In the genomic region with DNA sequence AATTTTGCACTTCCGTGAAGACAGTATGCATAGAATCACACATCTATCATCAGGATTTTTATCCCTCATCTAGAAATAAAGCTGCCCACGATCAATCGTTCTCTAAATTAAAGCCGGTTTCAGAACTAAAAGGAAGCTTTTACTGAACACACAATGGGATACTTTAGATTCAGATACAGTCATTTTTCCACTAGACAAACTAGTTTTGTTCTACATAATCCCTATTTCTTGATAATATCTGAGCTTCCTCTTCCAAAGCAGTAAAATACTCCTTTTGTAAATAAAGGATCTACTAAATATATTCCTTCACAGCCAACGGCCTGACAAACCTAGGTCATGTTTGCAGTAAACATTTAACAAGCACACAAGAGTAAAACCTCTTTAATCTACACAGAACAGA, we compare ENCODE assay signal across 9 cellular contexts. TPM values are rescaled to one million over a fixed set of nuclear protein-coding genes. Genes with fewer than 3 reads are reported as not detected.
A peak's percentile ranks its signal among the peaks of the same experiment; 100 is the strongest.
DNase-seq lines count a peak whose midpoint lies in the region; ATAC-seq and FAIRE-seq lines count a peak whose summit lies in the region.
"Had no signal": no experiment of that assay in that cellular context is flagged by ENCODE, and none has a peak within 500 bp of the region (broad histone marks: within the 10 kb centered on the region; RNA-seq: fewer than 3 reads in every experiment).

No MANE protein-coding gene starts in this region.

- peak overlapping the region; percentile 81 for H3K4me3 Mint-ChIP-seq in activated CD4-positive, alpha-beta T cell treated with anti-CD3 and anti-CD28 coated beads for 36 hours
- peak overlapping the region; percentile 21 for H3K4me3 Mint-ChIP-seq in T-helper 17 cell

- no peaks in the 10 kb centered on the region for H3K27me3 Mint-ChIP-seq in activated CD4-positive, alpha-beta T cell treated with anti-CD3 and anti-CD28 coated beads for 36 hours
- no peaks in the 10 kb centered on the region for H3K27me3 Mint-ChIP-seq in T-helper 17 cell

- peak overlapping the region; percentile 52 for H3K27ac Mint-ChIP-seq in activated CD4-positive, alpha-beta T cell treated with anti-CD3 and anti-CD28 coated beads for 36 hours
- no peak overlapping the region for H3K27ac Mint-ChIP-seq in T-helper 17 cell

- CTCF ChIA-PET in activated CD4-positive, alpha-beta T cell treated with anti-CD3 and anti-CD28 coated beads for 36 hours (lab: Charles Lee), result interaction anchor here (0.5 to 2.7 kb wide), 4 partner anchors 9 to 1308 kb away, joined by 3 to 8 read pairs (median 4); no protein-coding TSS in a partner anchor

- peaks cover 0 to 7% of the 10 kb centered on the region in 2 donors for H3K4me1 ChIP-seq in small intestine (ENCODE audit: control insufficient read depth in 2 of 2, insufficient read depth in 1 of 2, low read depth in 1 of 2, low read length in 1 of 2)

- POLR2A ChIA-PET in activated CD4-positive, alpha-beta T cell treated with anti-CD3 and anti-CD28 coated beads for 36 hours (lab: Charles Lee), result interaction anchor here (0.7 to 1.1 kb wide), 2 partner anchors 13 to 84 kb away, joined by 3 to 7 read pairs; no protein-coding TSS in a partner anchor

- no peak for FAIRE-seq in small intestine (lab: Jason Lieb, UNC)

- intact Hi-C loops in activated CD4-positive, alpha-beta T cell treated with anti-CD3 and anti-CD28 coated beads for 36 hours (cut with DNase I, micrococcal nuclease), result loop anchor here (5.0 to 10.0 kb wide), 6 partner anchors 79 to 1319 kb away; a partner anchor contains a TSS

- ATAC-seq in activated CD4-positive, alpha-beta T cell treated with anti-CD3 and anti-CD28 coated beads for 36 hours, result no peak
- ATAC-seq in T-helper 17 cell (no peak), GM18907 (IDR thresholded peaks at IDR 0.05; ENCODE audit: unreplicated experiment) (no peak)

- DNase-seq in activated CD4-positive, alpha-beta T cell treated with anti-CD3 and anti-CD28 coated beads for 36 hours, result no peak
- no peak for DNase-seq in activated CD4-positive, alpha-beta T cell treated with anti-CD3 and anti-CD28 coated beads, Interleukin-2, amount 50 U/mL, for 48 hours
- DNase-seq in T-helper 17 cell (no peak), globus pallidus (ENCODE audit: low spot score) (peak; percentile 10), small intestine (peak; percentile 14), GF-D8 (lab: John Stamatoyannopoulos, UW) (no peak), NCI-H524 (lab: John Stamatoyannopoulos, UW) (no peak)
- DNase-seq: anterior cingulate cortex had no signal

- no peak overlapping the region for H3K27ac ChIP-seq in small intestine (ENCODE audit: low read depth in 1 of 2, low read length in 1 of 2)

- H3K9me3 Mint-ChIP-seq in activated CD4-positive, alpha-beta T cell treated with anti-CD3 and anti-CD28 coated beads for 36 hours (ENCODE audit: low read depth), result no peaks in the 10 kb centered on the region

- H3K9me3 ChIP-seq in T-helper 17 cell (ENCODE audit: control insufficient read depth, low read length, poor library complexity, severe bottlenecking) (no peaks in the 10 kb centered on the region), small intestine (ENCODE audit: control insufficient read depth, low read depth) (no peaks in the 10 kb centered on the region)

- 14 to 46% (median 35%) methylated on average over 5 of the region's 5 CpGs for WGBS in small intestine, 3 donors

- peaks cover 15% of the 10 kb centered on the region for H3K36me3 Mint-ChIP-seq in activated CD4-positive, alpha-beta T cell treated with anti-CD3 and anti-CD28 coated beads for 36 hours (ENCODE audit: low read depth)
- peaks cover 3% of the 10 kb centered on the region for H3K36me3 Mint-ChIP-seq in T-helper 17 cell (ENCODE audit: low read depth)

- H3K36me3 ChIP-seq in small intestine (ENCODE audit: control insufficient read depth in 2 of 2, insufficient read depth in 2 of 2, low read length in 2 of 2), result peaks cover 0 to 5% of the 10 kb centered on the region in 2 donors

- H3K4me3 ChIP-seq in small intestine (ENCODE audit: low read depth in 1 of 2, low read length in 2 of 2), result peak overlapping the region in 1 of 2 donors; percentile 11

- H3K4me1 Mint-ChIP-seq in activated CD4-positive, alpha-beta T cell treated with anti-CD3 and anti-CD28 coated beads for 36 hours, result peaks cover 43% of the 10 kb centered on the region
- H3K4me1 Mint-ChIP-seq in T-helper 17 cell, result peaks cover 39% of the 10 kb centered on the region

- no peaks in the 10 kb centered on the region for H3K27me3 ChIP-seq in small intestine (ENCODE audit: control insufficient read depth in 2 of 2, insufficient read depth in 2 of 2, low read length in 2 of 2)

RNA-seq across cellular contexts. Expression of a gene that starts 2.0 kb away (rescaled TPM):
- 10 to 100 TPM; 24.5 to 24.8 TPM for total RNA-seq in activated CD4-positive, alpha-beta T cell treated with anti-CD3 and anti-CD28 coated beads for 36 hours
- total RNA-seq in T-helper 17 cell, result 10 to 100 TPM; 30.1 to 30.2 TPM
- polyA plus RNA-seq in small intestine, result 10 to 100 TPM in 2 of 3 donors, 1 to 10 TPM in 1; 5.1 to 11.9 (median 10.4) TPM

RNA-seq across cellular contexts. Expression of a gene that starts 2.2 kb away (rescaled TPM):
- 10 to 100 TPM; 20.5 to 29.0 TPM for total RNA-seq in activated CD4-positive, alpha-beta T cell treated with anti-CD3 and anti-CD28 coated beads for 36 hours
- total RNA-seq in T-helper 17 cell, result 10 to 100 TPM; 54.7 to 66.5 TPM
- polyA plus RNA-seq in small intestine, result 10 to 100 TPM; 10.5 to 30.8 (median 17.7) TPM

Comparison
In these comparisons a context has a peak if more than half of its experiments do, and no peak if none do; other contexts are left out.
1. DNase-seq: peak in globus pallidus (single experiment) and small intestine (single experiment); none in activated CD4-positive, alpha-beta T cell treated with anti-CD3 and anti-CD28 coated beads for 36 hours (single experiment), activated CD4-positive, alpha-beta T cell treated with anti-CD3 and anti-CD28 coated beads, Interleukin-2, amount 50 U/mL, for 48 hours (0 of 2), T-helper 17 cell (0 of 3), GF-D8 (single experiment) and NCI-H524 (0 of 2).